ENCODE assay signal across 8 cellular contexts in the genomic region with DNA sequence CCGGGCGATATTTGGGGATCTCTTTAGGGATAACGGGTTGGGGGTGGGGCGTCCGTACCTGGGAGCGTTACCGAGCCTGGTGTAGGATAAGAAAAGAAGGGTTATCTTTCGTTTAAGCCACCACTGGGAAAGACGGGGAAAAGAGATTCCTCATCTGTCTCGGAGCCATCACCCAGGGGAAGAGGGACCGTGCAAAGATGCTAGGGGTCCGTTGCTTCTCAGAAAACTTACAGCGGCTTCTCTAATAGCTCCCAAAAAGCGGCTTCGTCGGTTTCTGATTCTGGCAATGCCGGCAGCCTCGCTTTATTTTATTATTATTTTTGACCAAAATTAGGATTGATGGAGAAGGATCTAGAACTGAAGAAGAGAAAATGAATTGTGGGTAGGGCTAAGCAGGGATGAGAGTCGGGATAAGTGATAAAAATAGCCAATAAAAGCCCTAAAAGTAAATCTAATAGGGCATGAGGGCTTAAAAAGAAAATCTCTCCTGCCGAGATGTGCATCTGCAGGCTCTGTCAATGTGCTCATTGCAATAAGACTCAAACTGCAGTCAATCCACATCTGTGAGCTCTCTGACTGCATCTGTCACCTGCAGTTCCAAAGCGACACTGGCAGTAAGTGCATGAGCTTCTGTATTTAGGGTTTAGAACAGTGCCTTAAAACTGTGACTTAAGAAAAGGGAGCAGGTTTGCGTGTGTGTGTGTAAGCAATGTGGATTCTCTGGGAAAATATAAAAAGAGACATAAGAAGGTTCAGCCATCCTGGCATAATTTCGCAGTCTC. TPM values are rescaled to one million over a fixed set of nuclear protein-coding genes. Genes with fewer than 3 reads are reported as not detected.
DNase-seq lines count a peak whose midpoint lies in the region; ATAC-seq and TF ChIP-seq lines count a peak whose summit lies in the region.

No MANE protein-coding gene starts in this region.

- H3K4me3 ChIP-seq in foreskin fibroblast (ENCODE audit: low read depth in 1 of 2, low read length in 2 of 2) (peak overlapping the region; percentile 80 to 85), skeletal muscle satellite cell (ENCODE audit: low read length) (peak overlapping the region; percentile 91)

- no peaks in the 10 kb centered on the region for H3K9me3 ChIP-seq in skeletal muscle satellite cell (replicated peaks; ENCODE audit: low read length)

- peak; percentile 2 for ATAC-seq in SK-N-SH treated with all-trans-retinoic acid at 6 μM for 48 hours
- no peak for ATAC-seq in HG03521 (IDR thresholded peaks at IDR 0.05; ENCODE audit: unreplicated experiment)

- H3K4me2 ChIP-seq in skeletal muscle satellite cell (ENCODE audit: low read length) = peak overlapping the region; percentile 83

- TF ChIP-seq CTCF in foreskin fibroblast (IDR thresholded peaks at IDR 0.05; ENCODE audit: low read depth, low read length) = no peak

- H3K36me3 ChIP-seq in skeletal muscle satellite cell (ENCODE audit: insufficient read depth, low read length) = no peaks in the 10 kb centered on the region

- peaks cover 22% of the 10 kb centered on the region for H3K4me1 ChIP-seq in skeletal muscle satellite cell (ENCODE audit: control insufficient read depth, insufficient read depth, low read length)

- H3K27me3 ChIP-seq in skeletal muscle satellite cell (ENCODE audit: control insufficient read depth, insufficient read depth, low read length) = no peaks in the 10 kb centered on the region

- DNase-seq in NCI-H2171 treated with DMSO at 0.1 percent for 48 hours (lab: John Stamatoyannopoulos, UW) (peak; percentile 32), NCI-H2171 (lab: John Stamatoyannopoulos, UW) (no peak), foreskin fibroblast (no peak), NK-92 (lab: John Stamatoyannopoulos, UW; ENCODE audit: unreplicated experiment) (no peak), medulla oblongata (ENCODE audit: extremely low spot score) (no peak)

- H3K9ac ChIP-seq in skeletal muscle satellite cell (ENCODE audit: low read depth, low read length) = peak overlapping the region; percentile 93

TF ChIP-seq in SK-N-SH treated with all-trans-retinoic acid at 6 μM for 48 hours, 23 proteins besides CTCF, POLR2A, EP300 and RAD21:
- TF ChIP-seq ZNF565 (CRISPR knock-in tag; conservative IDR thresholded peaks at IDR 0.05; ENCODE audit: low read depth) (no peak), ISL1 (CRISPR knock-in tag; IDR thresholded peaks at IDR 0.05) (no peak), BACH2 (CRISPR knock-in tag; IDR thresholded peaks at IDR 0.05; ENCODE audit: borderline replicate concordance) (no peak), OSR1 (CRISPR knock-in tag; IDR thresholded peaks at IDR 0.05) (no peak)
- TF ChIP-seq, protein P1, sequence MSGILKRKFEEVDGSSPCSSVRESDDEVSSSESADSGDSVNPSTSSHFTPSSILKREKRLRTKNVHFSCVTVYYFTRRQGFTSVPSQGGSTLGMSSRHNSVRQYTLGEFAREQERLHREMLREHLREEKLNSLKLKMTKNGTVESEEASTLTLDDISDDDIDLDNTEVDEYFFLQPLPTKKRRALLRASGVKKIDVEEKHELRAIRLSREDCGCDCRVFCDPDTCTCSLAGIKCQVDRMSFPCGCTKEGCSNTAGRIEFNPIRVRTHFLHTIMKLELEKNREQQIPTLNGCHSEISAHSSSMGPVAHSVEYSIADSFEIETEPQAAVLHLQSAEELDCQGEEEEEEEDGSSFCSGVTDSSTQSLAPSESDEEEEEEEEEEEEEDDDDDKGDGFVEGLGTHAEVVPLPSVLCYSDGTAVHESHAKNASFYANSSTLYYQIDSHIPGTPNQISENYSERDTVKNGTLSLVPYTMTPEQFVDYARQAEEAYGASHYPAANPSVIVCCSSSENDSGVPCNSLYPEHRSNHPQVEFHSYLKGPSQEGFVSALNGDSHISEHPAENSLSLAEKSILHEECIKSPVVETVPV (CRISPR knock-in tag; IDR thresholded peaks at IDR 0.05) = no peak
- TF ChIP-seq, protein P2, sequence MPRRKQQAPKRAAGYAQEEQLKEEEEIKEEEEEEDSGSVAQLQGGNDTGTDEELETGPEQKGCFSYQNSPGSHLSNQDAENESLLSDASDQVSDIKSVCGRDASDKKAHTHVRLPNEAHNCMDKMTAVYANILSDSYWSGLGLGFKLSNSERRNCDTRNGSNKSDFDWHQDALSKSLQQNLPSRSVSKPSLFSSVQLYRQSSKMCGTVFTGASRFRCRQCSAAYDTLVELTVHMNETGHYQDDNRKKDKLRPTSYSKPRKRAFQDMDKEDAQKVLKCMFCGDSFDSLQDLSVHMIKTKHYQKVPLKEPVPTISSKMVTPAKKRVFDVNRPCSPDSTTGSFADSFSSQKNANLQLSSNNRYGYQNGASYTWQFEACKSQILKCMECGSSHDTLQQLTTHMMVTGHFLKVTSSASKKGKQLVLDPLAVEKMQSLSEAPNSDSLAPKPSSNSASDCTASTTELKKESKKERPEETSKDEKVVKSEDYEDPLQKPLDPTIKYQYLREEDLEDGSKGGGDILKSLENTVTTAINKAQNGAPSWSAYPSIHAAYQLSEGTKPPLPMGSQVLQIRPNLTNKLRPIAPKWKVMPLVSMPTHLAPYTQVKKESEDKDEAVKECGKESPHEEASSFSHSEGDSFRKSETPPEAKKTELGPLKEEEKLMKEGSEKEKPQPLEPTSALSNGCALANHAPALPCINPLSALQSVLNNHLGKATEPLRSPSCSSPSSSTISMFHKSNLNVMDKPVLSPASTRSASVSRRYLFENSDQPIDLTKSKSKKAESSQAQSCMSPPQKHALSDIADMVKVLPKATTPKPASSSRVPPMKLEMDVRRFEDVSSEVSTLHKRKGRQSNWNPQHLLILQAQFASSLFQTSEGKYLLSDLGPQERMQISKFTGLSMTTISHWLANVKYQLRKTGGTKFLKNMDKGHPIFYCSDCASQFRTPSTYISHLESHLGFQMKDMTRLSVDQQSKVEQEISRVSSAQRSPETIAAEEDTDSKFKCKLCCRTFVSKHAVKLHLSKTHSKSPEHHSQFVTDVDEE (CRISPR knock-in tag; IDR thresholded peaks at IDR 0.05) = no peak

RNA-seq across cellular contexts. Expression of a gene that starts 0.8 kb away (rescaled TPM):
- 22.3 and 30.2 TPM in 2 replicates for total RNA-seq in skeletal muscle satellite cell (2012; rRNA removed)
